Comparison of ENCODE assay signal across 17 cellular contexts in genomic region chr5:175309218-175309617, GRCh38.
DNase-seq lines count a peak whose midpoint lies in the region; ATAC-seq and TF ChIP-seq lines count a peak whose summit lies in the region.
"Had no signal": no experiment of that assay in that cellular context is flagged by ENCODE, and none has a peak within 500 bp of the region (broad histone marks: within the 10 kb centered on the region; RNA-seq: fewer than 3 reads in every experiment).

No MANE protein-coding gene starts in this region.

- H3K9ac ChIP-seq in BLaER1 treated with 17β-estradiol and CSF1 and Interleukin-3, amounts not matched to agents 10 nM and 100 nM: no peak overlapping the region
- H3K9ac ChIP-seq in mesenchymal stem cell (ENCODE audit: low read length): no peak overlapping the region
- H3K9ac ChIP-seq: GM23248 had no signal

- no peak for DNase-seq in endothelial cell (ENCODE audit: low spot score)
- DNase-seq in mesenchymal stem cell: no peak
- no peak for DNase-seq in substantia nigra (lab: John Stamatoyannopoulos, UW)
- DNase-seq: CD4-positive, alpha-beta T cell; CD8-positive, alpha-beta memory T cell; DMS 273 treated with DMSO at 0.1 percent for 48 hours; DMS79; EL; GDM1; GM23248; H7; HCEC 1CT had no signal

- TF ChIP-seq CTCF in endothelial cell (IDR thresholded peaks at IDR 0.05; ENCODE audit: unreplicated experiment): no peak

- H2AFZ ChIP-seq in mesenchymal stem cell (ENCODE audit: low read depth, low read length): no peak overlapping the region
- H2AFZ ChIP-seq: GM23248 had no signal

- no peaks in the 10 kb centered on the region for H3K36me3 Mint-ChIP-seq in endothelial cell (ENCODE audit: low read depth, unreplicated experiment)
- H3K36me3 Mint-ChIP-seq: CD14-positive monocyte; CD8-positive, alpha-beta memory T cell had no signal

- ATAC-seq in GM19455 (IDR thresholded peaks at IDR 0.05; ENCODE audit: unreplicated experiment) (no peak), HG02870 (IDR thresholded peaks at IDR 0.05; ENCODE audit: unreplicated experiment) (no peak)
- ATAC-seq: GM12878 had no signal

- H3K4me3 ChIP-seq in BLaER1 treated with 17β-estradiol and CSF1 and Interleukin-3, amounts not matched to agents 10 nM and 100 nM: no peak overlapping the region
- no peak overlapping the region for H3K4me3 ChIP-seq in mesenchymal stem cell (ENCODE audit: insufficient read depth in 1 of 2, low read depth in 1 of 2, low read length in 2 of 2)
- H3K4me3 ChIP-seq: GM12878, GM23248 had no signal

- H3K9me3 ChIP-seq in BLaER1 treated with 17β-estradiol and CSF1 and Interleukin-3, amounts not matched to agents 10 nM and 100 nM (replicated peaks in 1 of 11): peaks cover 0 to 17% (median 12%) of the 10 kb centered on the region in 11 experiments; a peak in 15 of 22 replicates
- H3K9me3 ChIP-seq in mesenchymal stem cell (ENCODE audit: control insufficient read depth, low read length): peaks cover 8% of the 10 kb centered on the region

- no peak overlapping the region for H3K27ac ChIP-seq in BLaER1 treated with 17β-estradiol and CSF1 and Interleukin-3, amounts not matched to agents 10 nM and 100 nM
- H3K27ac ChIP-seq in mesenchymal stem cell (ENCODE audit: low read length, poor library complexity, severe bottlenecking) (no peak overlapping the region), substantia nigra (ENCODE audit: low read depth, low read length, poor library complexity, severe bottlenecking) (no peak overlapping the region)
- H3K27ac ChIP-seq: GM23248 had no signal

- no peak overlapping the region for H3K4ac ChIP-seq in mesenchymal stem cell (ENCODE audit: low read depth in 1 of 2, low read length in 2 of 2)

- peak overlapping the region; percentile 61 for H4K91ac ChIP-seq in mesenchymal stem cell (ENCODE audit: low read length)

- H3K18ac ChIP-seq in mesenchymal stem cell (ENCODE audit: low read depth in 1 of 2, low read length in 2 of 2): no peak overlapping the region

- H3K27ac Mint-ChIP-seq in endothelial cell (ENCODE audit: unreplicated experiment): peak overlapping the region; percentile 70
- H3K27ac Mint-ChIP-seq: CD14-positive monocyte; CD4-positive, alpha-beta T cell; CD8-positive, alpha-beta memory T cell had no signal

- H3K14ac ChIP-seq in mesenchymal stem cell (ENCODE audit: low read length in 2 of 2): no peak overlapping the region

- peaks cover 20% of the 10 kb centered on the region for H3K4me1 Mint-ChIP-seq in endothelial cell (ENCODE audit: unreplicated experiment)
- H3K4me1 Mint-ChIP-seq: CD14-positive monocyte; CD8-positive, alpha-beta memory T cell had no signal

- H2BK15ac ChIP-seq in mesenchymal stem cell (ENCODE audit: low read depth, poor library complexity, severe bottlenecking): no peak overlapping the region

- no peaks in the 10 kb centered on the region for H3K9me3 Mint-ChIP-seq in endothelial cell (ENCODE audit: unreplicated experiment)

- H3K23ac ChIP-seq in mesenchymal stem cell (ENCODE audit: low read length in 2 of 2): no peak overlapping the region

- peaks cover 0 to 9% (median 4%) of the 10 kb centered on the region in 11 experiments; a peak in 16 of 22 replicates for H3K27me3 ChIP-seq in BLaER1 treated with 17β-estradiol and CSF1 and Interleukin-3, amounts not matched to agents 10 nM and 100 nM
- peaks cover 0 to 19% of the 10 kb centered on the region in 2 experiments for H3K27me3 ChIP-seq in mesenchymal stem cell (ENCODE audit: control insufficient read depth in 1 of 2, insufficient read depth in 1 of 2, low read length in 2 of 2)

- no peaks in the 10 kb centered on the region for H4K20me1 ChIP-seq in BLaER1 treated with 17β-estradiol and CSF1 and Interleukin-3, amounts not matched to agents 10 nM and 100 nM

- H2BK120ac ChIP-seq in mesenchymal stem cell (ENCODE audit: low read depth, low read length): no peak overlapping the region

- H4K8ac ChIP-seq in mesenchymal stem cell (ENCODE audit: low read length): no peak overlapping the region

- H3K4me1 ChIP-seq in BLaER1 treated with 17β-estradiol and CSF1 and Interleukin-3, amounts not matched to agents 10 nM and 100 nM: peaks cover 15 to 32% (median 25%) of the 10 kb centered on the region in 10 experiments
- no peaks in the 10 kb centered on the region for H3K4me1 ChIP-seq in mesenchymal stem cell (ENCODE audit: control insufficient read depth, insufficient read depth, low read depth, low read length)

- H3K36me3 ChIP-seq in BLaER1 treated with 17β-estradiol and CSF1 and Interleukin-3, amounts not matched to agents 10 nM and 100 nM: no peaks in the 10 kb centered on the region
- H3K36me3 ChIP-seq in mesenchymal stem cell (ENCODE audit: control insufficient read depth in 1 of 2, insufficient read depth in 2 of 2, low read depth in 1 of 2, low read length in 2 of 2): no peaks in the 10 kb centered on the region

- no peak overlapping the region for H2BK5ac ChIP-seq in mesenchymal stem cell (ENCODE audit: low read depth, low read length, poor library complexity, severe bottlenecking)

- peak overlapping the region; percentile 2 to 46 (median 32); a peak in 15 of 22 replicates for H3K4me2 ChIP-seq in BLaER1 treated with 17β-estradiol and CSF1 and Interleukin-3, amounts not matched to agents 10 nM and 100 nM
- no peak overlapping the region for H3K4me2 ChIP-seq in mesenchymal stem cell (ENCODE audit: low read length, poor library complexity, severe bottlenecking)

- no peaks in the 10 kb centered on the region for H3K79me1 ChIP-seq in mesenchymal stem cell (replicated peaks; ENCODE audit: low read length, poor library complexity, severe bottlenecking)

- no peak overlapping the region for H3K4me3 Mint-ChIP-seq in endothelial cell (ENCODE audit: unreplicated experiment)
- H3K4me3 Mint-ChIP-seq: CD14-positive monocyte; CD4-positive, alpha-beta T cell; CD8-positive, alpha-beta memory T cell had no signal

- H2AK5ac ChIP-seq in mesenchymal stem cell (ENCODE audit: low read length, severe bottlenecking): no peak overlapping the region

- H2BK12ac ChIP-seq in mesenchymal stem cell (ENCODE audit: low read length in 2 of 2): no peak overlapping the region

- no peaks in the 10 kb centered on the region for H3K27me3 Mint-ChIP-seq in endothelial cell (ENCODE audit: unreplicated experiment)
